ENCODE assay signal across 15 cellular contexts in the genomic region with DNA sequence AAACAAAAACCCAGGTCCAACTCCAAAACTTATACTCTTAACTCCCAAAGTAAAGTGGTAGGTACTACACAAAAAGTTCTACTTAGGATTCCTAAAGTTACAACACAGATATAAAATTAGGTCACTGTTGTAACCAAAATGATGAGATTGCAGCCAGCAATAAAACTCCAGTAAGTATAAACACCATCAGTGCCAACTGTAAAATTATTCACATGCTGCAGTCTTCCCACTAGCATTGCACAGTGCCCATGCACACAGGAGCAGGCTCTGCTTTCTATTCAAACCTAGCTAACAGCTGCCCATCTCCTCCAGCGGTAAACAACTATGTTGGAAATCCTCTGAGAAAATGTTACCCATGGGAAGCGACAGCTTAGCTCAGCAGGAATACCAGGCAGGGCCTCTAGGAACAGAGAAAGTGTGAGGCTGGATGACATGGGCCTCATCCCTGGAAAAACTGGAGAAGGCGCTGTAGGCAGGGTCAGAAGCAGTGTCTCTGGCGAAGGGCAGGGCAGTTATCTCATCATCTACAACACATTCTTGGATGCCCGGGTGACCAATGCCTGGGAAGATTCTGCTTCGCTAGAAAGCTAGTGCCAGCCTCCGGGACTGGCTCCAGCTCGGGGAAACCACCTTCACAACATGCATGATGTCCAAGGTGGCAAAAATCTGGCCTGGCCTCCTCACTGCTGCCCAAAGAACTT. TPM values are rescaled to one million over a fixed set of nuclear protein-coding genes. Genes with fewer than 3 reads are reported as not detected.
DNase-seq lines count a peak whose midpoint lies in the region; ATAC-seq and TF ChIP-seq lines count a peak whose summit lies in the region.
"Had no signal": no experiment of that assay in that cellular context is flagged by ENCODE, and none has a peak within 500 bp of the region (broad histone marks: within the 10 kb centered on the region; RNA-seq: fewer than 3 reads in every experiment).

No MANE protein-coding gene starts in this region.

- TF ChIP-seq CTCF in sigmoid colon (IDR thresholded peaks at IDR 0.05): no peak

- no peaks in the 10 kb centered on the region for H3K9me3 Mint-ChIP-seq in CD4-positive, alpha-beta memory T cell
- H3K9me3 Mint-ChIP-seq: activated naive CD8-positive, alpha-beta T cell treated with anti-CD3 and anti-CD28 coated beads, Interleukin-2, amount 50 U/mL, for 24 hours had no signal

- CTCF ChIA-PET in CD4-positive, alpha-beta memory T cell (lab: Charles Lee; ENCODE audit: partially characterized antibody): interaction anchor here (0.9 kb wide), 1 partner anchor 11 kb away, joined by 3 read pairs; no protein-coding TSS in a partner anchor

- H3K27me3 Mint-ChIP-seq in CD4-positive, alpha-beta memory T cell: no peaks in the 10 kb centered on the region
- H3K27me3 Mint-ChIP-seq: activated naive CD8-positive, alpha-beta T cell treated with anti-CD3 and anti-CD28 coated beads, Interleukin-2, amount 50 U/mL, for 24 hours had no signal

- TF ChIP-seq EP300 in sigmoid colon (IDR thresholded peaks at IDR 0.05): no peak

- TF ChIP-seq POLR2A in sigmoid colon (IDR thresholded peaks at IDR 0.05): no peak

- H3K4me3 ChIP-seq in CD4-positive, alpha-beta memory T cell (ENCODE audit: low read length in 2 of 2): no peak overlapping the region
- no peak overlapping the region for H3K4me3 ChIP-seq in sigmoid colon
- H3K4me3 ChIP-seq: coronary artery had no signal

- intact Hi-C loops in CD4-positive, alpha-beta memory T cell (cut with micrococcal nuclease): no loop called here
- intact Hi-C loops in sigmoid colon (cut with DNase I): loop anchor here (5.0 kb wide), 1 partner anchor 40 kb away; no protein-coding TSS in a partner anchor
- intact Hi-C loops in head of caudate nucleus (cut with DNase I): no loop called here

- H3K9me3 ChIP-seq in CD4-positive, alpha-beta memory T cell (ENCODE audit: control insufficient read depth in 1 of 2, low read length in 2 of 2): no peaks in the 10 kb centered on the region
- no peaks in the 10 kb centered on the region for H3K9me3 ChIP-seq in sigmoid colon

- ATAC-seq in GM19324 (IDR thresholded peaks at IDR 0.05; ENCODE audit: low FRiP score, unreplicated experiment): no peak
- ATAC-seq: activated naive CD8-positive, alpha-beta T cell treated with anti-CD3 and anti-CD28 coated beads, Interleukin-2, amount 50 U/mL, for 24 hours had no signal

- H3K36me3 Mint-ChIP-seq in CD4-positive, alpha-beta memory T cell: peaks cover 2 to 9% of the 10 kb centered on the region in 2 donors

- H3K4me1 ChIP-seq in CD4-positive, alpha-beta memory T cell (ENCODE audit: insufficient read depth, low read length): peaks cover 37% of the 10 kb centered on the region
- H3K4me1 ChIP-seq in sigmoid colon: peaks cover 0 to 96% (median 77%) of the 10 kb centered on the region in 4 donors

- peaks cover 4% of the 10 kb centered on the region for H3K36me3 ChIP-seq in CD4-positive, alpha-beta memory T cell (ENCODE audit: insufficient read depth, low read length)
- H3K36me3 ChIP-seq in sigmoid colon: peaks cover 0 to 11% (median 3%) of the 10 kb centered on the region in 4 donors

- H3K27ac Mint-ChIP-seq in CD4-positive, alpha-beta memory T cell: peak overlapping the region in 4 of 7 donors; percentile 42 to 65 (median 50)
- H3K27ac Mint-ChIP-seq: activated naive CD8-positive, alpha-beta T cell treated with anti-CD3 and anti-CD28 coated beads, Interleukin-2, amount 50 U/mL, for 24 hours had no signal

- no peak overlapping the region for H3K27ac ChIP-seq in CD4-positive, alpha-beta memory T cell (ENCODE audit: low read depth, low read length)
- H3K27ac ChIP-seq in sigmoid colon: peak overlapping the region; percentile 48 to 76 (median 64)

- peaks cover 19 to 70% (median 47%) of the 10 kb centered on the region in 4 donors for H3K4me1 Mint-ChIP-seq in CD4-positive, alpha-beta memory T cell

- no peak for DNase-seq in CD4-positive, alpha-beta memory T cell
- DNase-seq in NCI-H526 treated with DMSO at 0.1 percent for 48 hours (lab: John Stamatoyannopoulos, UW) (peak; percentile 30), fibroblast of gingiva (ENCODE audit: low read depth) (peak; percentile 54), sigmoid colon (no peak), NCI-H345 (lab: John Stamatoyannopoulos, UW) (no peak), head of caudate nucleus (no peak), DMS79 treated with DMSO at 0.1 percent for 48 hours (lab: John Stamatoyannopoulos, UW) (no peak)
- DNase-seq: activated CD4-positive, CD25-positive, alpha-beta regulatory T cell; activated naive CD8-positive, alpha-beta T cell treated with anti-CD3 and anti-CD28 coated beads, Interleukin-2, amount 50 U/mL, for 24 hours; HCEC 1CT; NK-92 treated with Interleukin-12 subunit alpha and Interleukin-12 subunit beta, amount 100 ng/mL, for 24 hours; stimulated activated CD4-positive, alpha-beta T cell treated with anti-CD3 and anti-CD28 coated beads, Interleukin-4, amount 100 ng/mL, for 1 hour; stimulated activated naive CD4-positive, alpha-beta T cell had no signal

- POLR2A ChIA-PET in CD4-positive, alpha-beta memory T cell (lab: Charles Lee; ENCODE audit: partially characterized antibody): interaction anchor here (0.9 to 1.2 kb wide), 2 partner anchors 11 to 15 kb away, joined by 4 to 5 read pairs; no protein-coding TSS in a partner anchor

- 22 to 62% methylated on average over 8 of the region's 8 CpGs for WGBS in sigmoid colon, 2 donors

- H3K4me3 Mint-ChIP-seq in CD4-positive, alpha-beta memory T cell: no peak overlapping the region
- H3K4me3 Mint-ChIP-seq: activated naive CD8-positive, alpha-beta T cell treated with anti-CD3 and anti-CD28 coated beads, Interleukin-2, amount 50 U/mL, for 24 hours had no signal

- H3K27me3 ChIP-seq in CD4-positive, alpha-beta memory T cell (ENCODE audit: insufficient read depth, low read length): no peaks in the 10 kb centered on the region
- no peaks in the 10 kb centered on the region for H3K27me3 ChIP-seq in sigmoid colon

RNA-seq across cellular contexts. Expression of gene CPT1A, which starts 9.1 kb away (rescaled TPM):
- total RNA-seq in CD4-positive, alpha-beta memory T cell: 10 to 100 TPM; 29.3 to 35.5 TPM
- 1 to 10 TPM; 7.5 to 7.7 TPM for polyA plus RNA-seq in CD4-positive, alpha-beta memory T cell
- total RNA-seq in sigmoid colon: 10 to 100 TPM; 31.6 to 87.8 (median 50.4) TPM
- polyA plus RNA-seq in sigmoid colon: 10 to 100 TPM; 12.0 to 56.5 (median 22.0) TPM

Comparison
In these comparisons a context has a peak if more than half of its experiments do, and no peak if none do; other contexts are left out.
1. DNase-seq: peak in NCI-H526 treated with DMSO at 0.1 percent for 48 hours (single experiment) and fibroblast of gingiva (single experiment); none in CD4-positive, alpha-beta memory T cell (0 of 5), sigmoid colon (single experiment), NCI-H345 (single experiment), head of caudate nucleus (0 of 42) and DMS79 treated with DMSO at 0.1 percent for 48 hours (single experiment).